Comparison of ENCODE assay signal across 8 cellular contexts in genomic region chr16:29925805-29926674, GRCh38. TPM values are rescaled to one million over a fixed set of nuclear protein-coding genes. Genes with fewer than 3 reads are reported as not detected.
DNase-seq lines count a peak whose midpoint lies in the region; ATAC-seq and TF ChIP-seq lines count a peak whose summit lies in the region.

A gene with protein sequence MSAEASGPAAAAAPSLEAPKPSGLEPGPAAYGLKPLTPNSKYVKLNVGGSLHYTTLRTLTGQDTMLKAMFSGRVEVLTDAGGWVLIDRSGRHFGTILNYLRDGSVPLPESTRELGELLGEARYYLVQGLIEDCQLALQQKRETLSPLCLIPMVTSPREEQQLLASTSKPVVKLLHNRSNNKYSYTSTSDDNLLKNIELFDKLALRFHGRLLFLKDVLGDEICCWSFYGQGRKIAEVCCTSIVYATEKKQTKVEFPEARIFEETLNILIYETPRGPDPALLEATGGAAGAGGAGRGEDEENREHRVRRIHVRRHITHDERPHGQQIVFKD (minus strand): TSS chr16:29926226. CDS start chr16:29926033, 193 bp downstream.

- H3K27ac Mint-ChIP-seq in activated naive CD4-positive, alpha-beta T cell treated with anti-CD3 and anti-CD28 coated beads, Interleukin-2, amount 50 U/mL, for 72 hours = peak within 1 kb of the TSS; percentile 97 to 98
- peak within 1 kb of the TSS; percentile 93 for H3K27ac Mint-ChIP-seq in glutamatergic neuron (ENCODE audit: unreplicated experiment)
- peak within 1 kb of the TSS; percentile 97 for H3K27ac Mint-ChIP-seq in osteocyte (ENCODE audit: unreplicated experiment)

- peaks cover 8% of the 10 kb centered on the region for H3K27me3 Mint-ChIP-seq in glutamatergic neuron (ENCODE audit: unreplicated experiment)
- H3K27me3 Mint-ChIP-seq in osteocyte (ENCODE audit: unreplicated experiment) = no peaks in the 10 kb centered on the region

- ATAC-seq in activated naive CD4-positive, alpha-beta T cell treated with anti-CD3 and anti-CD28 coated beads, Interleukin-2, amount 50 U/mL, for 72 hours = peak; percentile 93 to 95

- peak within 1 kb of the TSS; percentile 27 for H3K27ac ChIP-seq in thymus (ENCODE audit: low read depth)

- H3K4me3 Mint-ChIP-seq in glutamatergic neuron (ENCODE audit: unreplicated experiment) (peak within 1 kb of the TSS; percentile 93), osteocyte (ENCODE audit: unreplicated experiment) (peak within 1 kb of the TSS; percentile 91)

- peak; percentile 63 for DNase-seq in GM04504 (ENCODE audit: low read depth)
- peak; percentile 24 for DNase-seq in HFF-Myc (ENCODE audit: extremely low read depth, low read depth)
- peak; percentile 93 for DNase-seq in NAMALWA (ENCODE audit: low spot score)
- DNase-seq in SKM-1 (lab: John Stamatoyannopoulos, UW; ENCODE audit: unreplicated experiment) = peak; percentile 78
- peak; percentile 97 to 98 for DNase-seq in activated naive CD4-positive, alpha-beta T cell treated with anti-CD3 and anti-CD28 coated beads, Interleukin-2, amount 50 U/mL, for 72 hours (ENCODE audit: low spot score in 2 of 2)
- DNase-seq in glutamatergic neuron = peak; percentile 91
- peak; percentile 97 for DNase-seq in osteocyte (ENCODE audit: extremely low spot score, unreplicated experiment)

- H3K4me3 ChIP-seq in HFF-Myc (replicated peaks; ENCODE audit: low read depth, low read length) (peak within 1 kb of the TSS; percentile 66), thymus (ENCODE audit: low read length) (peak within 1 kb of the TSS; percentile 93)

- peaks cover 9 to 18% of the 10 kb centered on the region in 2 donors for H3K36me3 Mint-ChIP-seq in activated naive CD4-positive, alpha-beta T cell treated with anti-CD3 and anti-CD28 coated beads, Interleukin-2, amount 50 U/mL, for 72 hours
- H3K36me3 Mint-ChIP-seq in glutamatergic neuron (ENCODE audit: unreplicated experiment) = no peaks in the 10 kb centered on the region
- peaks cover 7% of the 10 kb centered on the region for H3K36me3 Mint-ChIP-seq in osteocyte (ENCODE audit: unreplicated experiment)

- H3K4me1 Mint-ChIP-seq in glutamatergic neuron (ENCODE audit: low read depth, unreplicated experiment) (peaks cover 19% of the 10 kb centered on the region), osteocyte (ENCODE audit: unreplicated experiment) (peaks cover 33% of the 10 kb centered on the region)

- no peaks in the 10 kb centered on the region for H3K27me3 ChIP-seq in thymus (ENCODE audit: control insufficient read depth, insufficient read depth)

- under 1% methylated on average over 84 of the region's 84 CpGs for WGBS in thymus

- peaks cover 8% of the 10 kb centered on the region for H3K4me1 ChIP-seq in thymus (ENCODE audit: control insufficient read depth, insufficient read depth, low read length)

- no peaks in the 10 kb centered on the region for H3K9me3 Mint-ChIP-seq in activated naive CD4-positive, alpha-beta T cell treated with anti-CD3 and anti-CD28 coated beads, Interleukin-2, amount 50 U/mL, for 72 hours
- peaks cover 10% of the 10 kb centered on the region for H3K9me3 Mint-ChIP-seq in glutamatergic neuron (ENCODE audit: unreplicated experiment)
- H3K9me3 Mint-ChIP-seq in osteocyte (ENCODE audit: unreplicated experiment) = no peaks in the 10 kb centered on the region

- TF ChIP-seq CTCF in HFF-Myc (IDR thresholded peaks at IDR 0.05; ENCODE audit: low read depth, low read length, missing control alignments) (no peak), glutamatergic neuron (IDR thresholded peaks at IDR 0.05; ENCODE audit: partially characterized antibody, unreplicated experiment) (no peak), osteocyte (IDR thresholded peaks at IDR 0.05) (no peak)

- H3K9me3 ChIP-seq in thymus (ENCODE audit: control insufficient read depth) = no peaks in the 10 kb centered on the region

- H3K36me3 ChIP-seq in thymus (ENCODE audit: control insufficient read depth, insufficient read depth) = peaks cover 18% of the 10 kb centered on the region

RNA-seq across cellular contexts. Expression of the gene that starts here (rescaled TPM):
- total RNA-seq in activated naive CD4-positive, alpha-beta T cell treated with anti-CD3 and anti-CD28 coated beads, Interleukin-2, amount 50 U/mL, for 72 hours = 10 to 100 TPM; 37.1 to 55.5 TPM
- total RNA-seq in glutamatergic neuron (ENCODE audit: unreplicated experiment) = 18.4 TPM
- 20.5 and 22.3 TPM in 2 replicates for total RNA-seq in osteocyte
- polyA plus RNA-seq in thymus = 16.9 TPM

Comparison
In these comparisons a context has a peak if more than half of its experiments do, and no peak if none do; other contexts are left out.
1. Peak in every context shown above with its lines: DNase-seq, ATAC-seq, H3K4me3 ChIP-seq and H3K27ac ChIP-seq.
2. DNase-seq: peak in every context shown above with its lines; median percentile 98 in activated naive CD4-positive, alpha-beta T cell treated with anti-CD3 and anti-CD28 coated beads, Interleukin-2, amount 50 U/mL, for 72 hours; 97 in osteocyte; 93 in NAMALWA; 91 in glutamatergic neuron; 78 in SKM-1; 63 in GM04504; 24 in HFF-Myc.